1 cellular context compared by ENCODE assay signal in the genomic region with DNA sequence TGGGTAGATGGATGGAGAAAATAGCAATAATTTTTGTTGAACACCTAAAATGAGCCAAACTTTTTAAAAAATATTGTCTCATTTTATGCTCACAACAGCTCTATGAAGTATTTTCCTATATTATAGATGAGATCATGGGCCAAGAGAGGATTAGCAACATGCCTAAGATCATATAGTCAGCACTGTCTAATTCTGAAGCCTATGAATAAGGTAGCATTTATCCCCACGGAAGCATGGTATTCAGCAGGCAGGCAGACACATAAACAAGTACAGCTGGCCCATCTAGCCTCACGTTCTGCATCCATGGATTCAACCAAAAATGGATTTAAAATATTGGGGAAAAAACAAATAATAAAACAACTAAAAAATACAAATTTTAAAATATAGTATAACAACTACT.
TF ChIP-seq lines count a peak whose summit lies in the region.

No MANE protein-coding gene starts in this region.

TF ChIP-seq in GM12878, 131 proteins besides CTCF, POLR2A, EP300 and RAD21 (continued from another document):
- TF ChIP-seq, protein P1, sequence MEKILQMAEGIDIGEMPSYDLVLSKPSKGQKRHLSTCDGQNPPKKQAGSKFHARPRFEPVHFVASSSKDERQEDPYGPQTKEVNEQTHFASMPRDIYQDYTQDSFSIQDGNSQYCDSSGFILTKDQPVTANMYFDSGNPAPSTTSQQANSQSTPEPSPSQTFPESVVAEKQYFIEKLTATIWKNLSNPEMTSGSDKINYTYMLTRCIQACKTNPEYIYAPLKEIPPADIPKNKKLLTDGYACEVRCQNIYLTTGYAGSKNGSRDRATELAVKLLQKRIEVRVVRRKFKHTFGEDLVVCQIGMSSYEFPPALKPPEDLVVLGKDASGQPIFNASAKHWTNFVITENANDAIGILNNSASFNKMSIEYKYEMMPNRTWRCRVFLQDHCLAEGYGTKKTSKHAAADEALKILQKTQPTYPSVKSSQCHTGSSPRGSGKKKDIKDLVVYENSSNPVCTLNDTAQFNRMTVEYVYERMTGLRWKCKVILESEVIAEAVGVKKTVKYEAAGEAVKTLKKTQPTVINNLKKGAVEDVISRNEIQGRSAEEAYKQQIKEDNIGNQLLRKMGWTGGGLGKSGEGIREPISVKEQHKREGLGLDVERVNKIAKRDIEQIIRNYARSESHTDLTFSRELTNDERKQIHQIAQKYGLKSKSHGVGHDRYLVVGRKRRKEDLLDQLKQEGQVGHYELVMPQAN (conservative IDR thresholded peaks at IDR 0.05), result no peak
- no peak for TF ChIP-seq BMI1 (IDR thresholded peaks at IDR 0.05; ENCODE audit: borderline replicate concordance)
- no peak for TF ChIP-seq ZNF274 (IDR thresholded peaks at IDR 0.05; ENCODE audit: insufficient read depth, insufficient read length)
TF ChIP-seq in GM12878: peak in this region for 0.
